ENCODE assay signal across 13 cellular contexts in the genomic region with DNA sequence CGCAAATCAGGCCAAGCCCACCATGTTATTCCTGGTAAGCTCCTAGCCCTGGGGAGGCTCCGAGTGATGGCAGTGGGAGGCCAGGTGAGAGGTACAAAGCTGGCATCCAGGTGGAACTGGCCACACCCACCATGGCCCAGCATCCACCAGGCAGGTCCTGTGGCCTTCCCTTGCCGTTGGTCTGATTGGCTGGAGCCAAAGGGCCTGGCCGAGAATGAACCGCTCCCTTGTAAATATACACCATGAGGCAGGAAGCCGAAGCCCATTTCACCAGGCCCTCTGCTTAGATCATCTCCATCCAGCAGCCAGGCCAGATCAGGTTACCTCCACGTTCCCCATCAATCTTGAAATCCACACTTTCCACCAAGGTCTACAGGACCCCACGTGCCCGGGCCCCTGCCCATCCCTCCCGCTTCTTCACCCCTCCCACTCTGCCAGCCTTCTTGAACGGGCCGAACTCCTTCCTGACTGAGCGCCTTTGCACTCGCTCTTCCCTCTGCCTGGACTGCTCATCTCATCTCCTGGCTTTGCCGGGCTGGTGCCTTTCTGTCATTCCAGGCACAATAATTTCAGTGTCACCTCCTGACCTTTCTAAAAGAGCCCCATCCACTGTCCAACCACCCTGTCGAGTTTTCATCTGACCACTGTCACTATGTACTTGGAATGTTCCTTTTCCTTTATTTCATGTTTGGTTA. TPM values are rescaled to one million over a fixed set of nuclear protein-coding genes. Genes with fewer than 3 reads are reported as not detected.
A peak's percentile ranks its signal among the peaks of the same experiment; 100 is the strongest.
DNase-seq lines count a peak whose midpoint lies in the region; ATAC-seq and TF ChIP-seq lines count a peak whose summit lies in the region.
"Had no signal": no experiment of that assay in that cellular context is flagged by ENCODE, and none has a peak within 500 bp of the region (broad histone marks: within the 10 kb centered on the region; RNA-seq: fewer than 3 reads in every experiment).

No MANE protein-coding gene starts in this region.

- no peak overlapping the region for H3K4me3 Mint-ChIP-seq in glutamatergic neuron (ENCODE audit: unreplicated experiment)

- peak overlapping the region in 1 of 2 experiments; percentile 48 for H3K23ac ChIP-seq in mesenchymal stem cell (ENCODE audit: low read length in 2 of 2)

- H3K4ac ChIP-seq in mesenchymal stem cell (ENCODE audit: low read depth in 1 of 2, low read length in 2 of 2): no peak overlapping the region

- H2AFZ ChIP-seq in Karpas-422 (ENCODE audit: low read length) (no peak overlapping the region), mesenchymal stem cell (ENCODE audit: low read depth, low read length) (no peak overlapping the region)
- H2AFZ ChIP-seq: hepatocyte had no signal

- peaks cover 8% of the 10 kb centered on the region; the same call in 1 of the 2 replicates for H4K20me1 ChIP-seq in Karpas-422 (ENCODE audit: insufficient read depth, low read depth, low read length)

- peaks cover 4% of the 10 kb centered on the region for H3K27me3 Mint-ChIP-seq in glutamatergic neuron (ENCODE audit: unreplicated experiment)
- H3K27me3 Mint-ChIP-seq: stimulated activated naive CD8-positive, alpha-beta T cell treated with anti-CD3 and anti-CD28 coated beads, Interleukin-15, amount 100 ng/mL, for 72 hours had no signal

- DNase-seq in NCI-H748 (lab: John Stamatoyannopoulos, UW; ENCODE audit: unreplicated experiment) (peak; percentile 34), NCI-H748 treated with DMSO at 0.1 percent for 48 hours (lab: John Stamatoyannopoulos, UW) (no peak), Karpas-422 (peak; percentile 45), mesenchymal stem cell (no peak), glutamatergic neuron (no peak)
- peak; percentile 71 for DNase-seq in activated T-cell treated with anti-CD3 and anti-CD28 coated beads, Interleukin-2, amount 50 U/mL, for 48 hours
- DNase-seq: Kasumi-1 had no signal

- no peak overlapping the region for H2BK15ac ChIP-seq in mesenchymal stem cell (ENCODE audit: low read depth, poor library complexity, severe bottlenecking)

- H3K9me3 ChIP-seq in Karpas-422 (ENCODE audit: low read length): no peaks in the 10 kb centered on the region
- no peaks in the 10 kb centered on the region for H3K9me3 ChIP-seq in mesenchymal stem cell (ENCODE audit: control insufficient read depth, low read length)

- H3K9ac ChIP-seq in Karpas-422 (ENCODE audit: low read length) (no peak overlapping the region), mesenchymal stem cell (ENCODE audit: low read length) (no peak overlapping the region)

- H3K9me2 ChIP-seq in Karpas-422 (replicated peaks; ENCODE audit: insufficient read depth, low read length): no peaks in the 10 kb centered on the region

- no peak overlapping the region for H2BK5ac ChIP-seq in mesenchymal stem cell (ENCODE audit: low read depth, low read length, poor library complexity, severe bottlenecking)

- H3K36me3 ChIP-seq in Karpas-422 (ENCODE audit: insufficient read depth, low read length) (no peaks in the 10 kb centered on the region), mesenchymal stem cell (ENCODE audit: control insufficient read depth in 1 of 2, insufficient read depth in 2 of 2, low read depth in 1 of 2, low read length in 2 of 2) (peaks cover 0 to 33% of the 10 kb centered on the region in 2 experiments)

- ATAC-seq in HG02623 (IDR thresholded peaks at IDR 0.05; ENCODE audit: unreplicated experiment) (no peak), HG02973 (IDR thresholded peaks at IDR 0.05; ENCODE audit: unreplicated experiment) (no peak)
- ATAC-seq: activated CD4-positive, CD25-positive, alpha-beta regulatory T cell treated with anti-CD3 and anti-CD28 coated beads, Interleukin-2, amount 50 U/mL, for 24 hours; Panc1; stimulated activated naive CD8-positive, alpha-beta T cell treated with anti-CD3 and anti-CD28 coated beads, Interleukin-15, amount 100 ng/mL, for 72 hours had no signal

- peaks cover 9% of the 10 kb centered on the region for H3K9me3 Mint-ChIP-seq in glutamatergic neuron (ENCODE audit: unreplicated experiment)
- H3K9me3 Mint-ChIP-seq: stimulated activated naive CD8-positive, alpha-beta T cell treated with anti-CD3 and anti-CD28 coated beads, Interleukin-15, amount 100 ng/mL, for 72 hours had no signal

- peaks cover 11% of the 10 kb centered on the region for H3K4me1 Mint-ChIP-seq in glutamatergic neuron (ENCODE audit: low read depth, unreplicated experiment)

- H3K18ac ChIP-seq in mesenchymal stem cell (ENCODE audit: low read depth in 1 of 2, low read length in 2 of 2): no peak overlapping the region

- TF ChIP-seq CTCF in glutamatergic neuron (IDR thresholded peaks at IDR 0.05; ENCODE audit: partially characterized antibody, unreplicated experiment): no peak

- peaks cover 5% of the 10 kb centered on the region for H3K79me1 ChIP-seq in mesenchymal stem cell (replicated peaks; ENCODE audit: low read length, poor library complexity, severe bottlenecking)

- H3K4me3 ChIP-seq in Karpas-422 (ENCODE audit: low read length) (no peak overlapping the region), mesenchymal stem cell (ENCODE audit: insufficient read depth in 1 of 2, low read depth in 1 of 2, low read length in 2 of 2) (no peak overlapping the region)
- H3K4me3 ChIP-seq: hepatocyte had no signal

- H3K4me2 ChIP-seq in Karpas-422 (ENCODE audit: low read depth, low read length, poor library complexity, severe bottlenecking) (no peak overlapping the region), mesenchymal stem cell (ENCODE audit: low read length, poor library complexity, severe bottlenecking) (no peak overlapping the region)
- H3K4me2 ChIP-seq: hepatocyte had no signal

- no peak overlapping the region for H3K14ac ChIP-seq in mesenchymal stem cell (ENCODE audit: low read length in 2 of 2)

- no peaks in the 10 kb centered on the region for H3K79me2 ChIP-seq in Karpas-422 (ENCODE audit: low read length)

- no peak overlapping the region for H3K27ac ChIP-seq in Karpas-422 (ENCODE audit: low read length)
- peak overlapping the region; percentile 5 for H3K27ac ChIP-seq in mesenchymal stem cell (ENCODE audit: low read length, poor library complexity, severe bottlenecking)
- H3K27ac ChIP-seq: hepatocyte had no signal

- no peak overlapping the region for H4K91ac ChIP-seq in mesenchymal stem cell (ENCODE audit: low read length)

- H3K27ac Mint-ChIP-seq in glutamatergic neuron (ENCODE audit: unreplicated experiment): no peak overlapping the region

- peaks cover 60% of the 10 kb centered on the region for H3K4me1 ChIP-seq in Karpas-422 (ENCODE audit: low read length)
- peaks cover 38% of the 10 kb centered on the region for H3K4me1 ChIP-seq in mesenchymal stem cell (ENCODE audit: control insufficient read depth, insufficient read depth, low read depth, low read length)

- H4K8ac ChIP-seq in mesenchymal stem cell (ENCODE audit: low read length): no peak overlapping the region

- no peaks in the 10 kb centered on the region for H3K36me3 Mint-ChIP-seq in glutamatergic neuron (ENCODE audit: unreplicated experiment)

- WGBS in mesenchymal stem cell: 75% methylated on average over 16 of the region's 16 CpGs

- peak overlapping the region; percentile 17 for H2AK5ac ChIP-seq in mesenchymal stem cell (ENCODE audit: low read length, severe bottlenecking)

- H2BK120ac ChIP-seq in mesenchymal stem cell (ENCODE audit: low read depth, low read length): no peak overlapping the region

- peak overlapping the region in 1 of 2 experiments; percentile 15 for H2BK12ac ChIP-seq in mesenchymal stem cell (ENCODE audit: low read length in 2 of 2)

- H3K27me3 ChIP-seq in Karpas-422 (ENCODE audit: low read length): no peaks in the 10 kb centered on the region
- no peaks in the 10 kb centered on the region for H3K27me3 ChIP-seq in mesenchymal stem cell (ENCODE audit: control insufficient read depth in 1 of 2, insufficient read depth in 1 of 2, low read length in 2 of 2)
- H3K27me3 ChIP-seq: hepatocyte had no signal

RNA-seq across cellular contexts. Expression of gene SOCS1, which starts 5.8 kb away (rescaled TPM):
- total RNA-seq in Karpas-422 (2014; rRNA removed; shearing (Covaris generic); ENCODE audit: low replicate concordance): 2.9 and 8.1 TPM in 2 replicates
- polyA plus RNA-seq in mesenchymal stem cell (2013, experiment 1 of 2): 22.8 TPM
- 21.9 TPM for polyA plus RNA-seq in mesenchymal stem cell (2013, experiment 2 of 2)
- total RNA-seq in glutamatergic neuron (ENCODE audit: unreplicated experiment): 11.1 TPM

RNA-seq across cellular contexts. Expression of gene TNP2, which starts 18.9 kb away (rescaled TPM):
- total RNA-seq in Karpas-422 (2014; rRNA removed; shearing (Covaris generic); ENCODE audit: low replicate concordance): not detected in 2 replicates
- not detected for polyA plus RNA-seq in mesenchymal stem cell (2013, experiment 1 of 2)
- polyA plus RNA-seq in mesenchymal stem cell (2013, experiment 2 of 2): not detected
- not detected for total RNA-seq in glutamatergic neuron (ENCODE audit: unreplicated experiment)
- total RNA-seq: hepatocyte had no signal
- polyA plus RNA-seq: hepatocyte had no signal

RNA-seq across cellular contexts. Expression of gene PRM3, which starts 23.2 kb away (rescaled TPM):
- total RNA-seq in Karpas-422 (2014; rRNA removed; shearing (Covaris generic); ENCODE audit: low replicate concordance): not detected in 2 replicates
- not detected for polyA plus RNA-seq in mesenchymal stem cell (2013, experiment 1 of 2)
- not detected for polyA plus RNA-seq in mesenchymal stem cell (2013, experiment 2 of 2)
- total RNA-seq in glutamatergic neuron (ENCODE audit: unreplicated experiment): not detected
- total RNA-seq: hepatocyte had no signal
- polyA plus RNA-seq: hepatocyte had no signal

RNA-seq across cellular contexts. Expression of gene PRM2, which starts 26.0 kb away (rescaled TPM):
- total RNA-seq in Karpas-422 (2014; rRNA removed; shearing (Covaris generic); ENCODE audit: low replicate concordance): not detected in 2 replicates
- not detected for polyA plus RNA-seq in mesenchymal stem cell (2013, experiment 1 of 2)
- polyA plus RNA-seq in mesenchymal stem cell (2013, experiment 2 of 2): not detected
- total RNA-seq in glutamatergic neuron (ENCODE audit: unreplicated experiment): not detected
- total RNA-seq: hepatocyte had no signal
- polyA plus RNA-seq: hepatocyte had no signal

RNA-seq across cellular contexts. Expression of gene PRM1, which starts 30.9 kb away (rescaled TPM):
- total RNA-seq in Karpas-422 (2014; rRNA removed; shearing (Covaris generic); ENCODE audit: low replicate concordance): not detected in 2 replicates
- polyA plus RNA-seq in mesenchymal stem cell (2013, experiment 1 of 2): not detected
- not detected for polyA plus RNA-seq in mesenchymal stem cell (2013, experiment 2 of 2)
- not detected for total RNA-seq in glutamatergic neuron (ENCODE audit: unreplicated experiment)
- total RNA-seq: hepatocyte had no signal
- polyA plus RNA-seq: hepatocyte had no signal

Comparison
In these comparisons a context has a peak if more than half of its experiments do, and no peak if none do; other contexts are left out.
1. DNase-seq: peak in NCI-H748 (single experiment), Karpas-422 (single experiment) and activated T-cell treated with anti-CD3 and anti-CD28 coated beads, Interleukin-2, amount 50 U/mL, for 48 hours (2 of 2); none in NCI-H748 treated with DMSO at 0.1 percent for 48 hours (single experiment), mesenchymal stem cell (single experiment) and glutamatergic neuron (single experiment).